13 cellular contexts compared by ENCODE assay signal in the genomic region with DNA sequence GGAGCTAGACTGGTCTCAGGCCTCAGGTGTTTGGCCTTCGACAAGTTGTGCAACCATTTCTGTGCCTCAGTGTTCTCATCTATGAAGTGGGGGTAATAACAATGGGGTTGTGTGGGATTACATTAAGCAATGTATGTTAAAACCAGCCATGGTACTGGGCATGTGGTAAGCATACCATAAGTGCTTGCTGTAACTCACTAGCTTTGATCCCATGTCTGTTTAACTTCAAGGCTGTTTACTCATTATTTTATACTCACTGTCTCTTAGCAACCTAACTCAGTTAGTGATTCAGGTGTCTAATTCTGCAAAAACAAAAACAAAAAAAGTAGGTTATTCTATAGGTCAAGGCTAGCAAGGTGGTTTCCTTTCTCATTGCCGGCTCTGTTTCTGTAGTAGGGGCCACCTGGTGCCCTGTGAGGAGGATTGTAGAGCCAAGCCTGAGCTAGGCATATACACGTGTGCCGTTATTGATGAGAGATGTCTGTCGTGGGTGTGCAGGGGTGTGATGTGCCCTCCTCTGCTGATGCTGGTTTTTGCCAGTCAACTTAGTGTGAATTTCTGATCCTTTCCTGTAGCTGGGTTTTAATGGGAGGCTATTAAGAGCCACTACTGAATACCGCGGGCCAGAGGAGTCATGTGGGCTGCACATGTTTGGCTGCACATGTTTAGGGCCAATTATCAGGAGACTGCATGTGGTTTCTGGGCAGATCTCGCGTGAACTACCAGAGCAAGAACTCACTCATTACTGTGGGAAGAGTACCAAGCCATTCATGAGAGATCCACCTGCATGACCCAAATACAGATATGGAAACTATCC. TPM values are rescaled to one million over a fixed set of nuclear protein-coding genes. Genes with fewer than 3 reads are reported as not detected.
A peak's percentile ranks its signal among the peaks of the same experiment; 100 is the strongest.
DNase-seq lines count a peak whose midpoint lies in the region; ATAC-seq and TF ChIP-seq lines count a peak whose summit lies in the region.
"Had no signal": no experiment of that assay in that cellular context is flagged by ENCODE, and none has a peak within 500 bp of the region (broad histone marks: within the 10 kb centered on the region; RNA-seq: fewer than 3 reads in every experiment).

No MANE protein-coding gene starts in this region.

- TF ChIP-seq POLR2A in gastroesophageal sphincter (IDR thresholded peaks at IDR 0.05) (no peak), stomach (IDR thresholded peaks at IDR 0.05) (no peak)

- H3K27me3 ChIP-seq in gastroesophageal sphincter (no peaks in the 10 kb centered on the region), stomach (no peaks in the 10 kb centered on the region)

- no peak overlapping the region for H3K4me3 Mint-ChIP-seq in T-cell

- no peaks in the 10 kb centered on the region for H3K9me3 Mint-ChIP-seq in T-cell

- ATAC-seq in T-cell (replicated peaks in 1 of 4) (peak; percentile 11 to 80 (median 55)), gastroesophageal sphincter (no peak), HG02642 (IDR thresholded peaks at IDR 0.05; ENCODE audit: poor library complexity, unreplicated experiment) (no peak)

- WGBS in gastroesophageal sphincter (ENCODE audit: low coverage in 1 of 2), 2 donors, result 82 to 100% methylated on average over 1 to 4 of the region's 9 CpGs
- 78 to 89% (median 86%) methylated on average over 9 of the region's 9 CpGs for whole genome bisulfite sequencing in stomach, 5 donors

- DNase-seq in activated CD4-positive, alpha-beta T cell treated with anti-CD3 and anti-CD28 coated beads, Interleukin-2, amount 50 U/mL, for 1 hour, result peak; percentile 23
- no peak for DNase-seq in activated CD4-positive, alpha-beta T cell treated with anti-CD3 and anti-CD28 coated beads for 1 hour
- DNase-seq in T-cell (peak in 21 of 34 experiments; percentile 5 to 45 (median 15)), stomach (no peak), KG1 (lab: John Stamatoyannopoulos, UW) (no peak), AG08396 (ENCODE audit: low spot score) (no peak)
- DNase-seq: activated CD4-positive, alpha-beta T cell treated with anti-CD3 and anti-CD28 coated beads for 4 hours; amniotic stem cell; NCI-H1694 treated with DMSO at 0.1 percent for 48 hours had no signal

- no peak for TF ChIP-seq CTCF in gastroesophageal sphincter (IDR thresholded peaks at IDR 0.05)
- TF ChIP-seq CTCF in stomach (IDR thresholded peaks at IDR 0.05), result no peak

- no peaks in the 10 kb centered on the region for H3K27me3 Mint-ChIP-seq in T-cell

- peaks cover 34 to 46% (median 41%) of the 10 kb centered on the region in 3 donors for H3K4me1 Mint-ChIP-seq in T-cell

- TF ChIP-seq EP300 in gastroesophageal sphincter (IDR thresholded peaks at IDR 0.05) (no peak), stomach (IDR thresholded peaks at IDR 0.05) (no peak)

- peak overlapping the region; percentile 75 to 78 for H3K27ac Mint-ChIP-seq in T-cell

- H3K4me1 ChIP-seq in gastroesophageal sphincter (peaks cover 15 to 87% (median 36%) of the 10 kb centered on the region in 3 donors), stomach (peaks cover 19 to 67% (median 42%) of the 10 kb centered on the region in 4 donors)

- no peaks in the 10 kb centered on the region for H3K36me3 ChIP-seq in gastroesophageal sphincter
- H3K36me3 ChIP-seq in stomach, result no peaks in the 10 kb centered on the region

- H3K4me3 ChIP-seq in gastroesophageal sphincter (no peak overlapping the region), stomach (no peak overlapping the region)
- H3K4me3 ChIP-seq: PC-9 had no signal

- peaks cover 7% of the 10 kb centered on the region for H3K36me3 Mint-ChIP-seq in T-cell

- intact Hi-C loops in stomach (cut with DNase I; ENCODE audit: low total_unique reads), result no loop called here

- H3K27ac ChIP-seq in gastroesophageal sphincter (peak overlapping the region; percentile 85 to 95 (median 88)), stomach (peak overlapping the region in 4 of 5 donors; percentile 26 to 69 (median 68))
- H3K27ac ChIP-seq: epithelial cell of prostate had no signal

- H3K9me3 ChIP-seq in gastroesophageal sphincter (no peaks in the 10 kb centered on the region), stomach (no peaks in the 10 kb centered on the region)

- CTCF ChIA-PET in T-cell (lab: Charles Lee), result interaction anchor here (0.6 to 1.7 kb wide), 2 partner anchors 12 to 78 kb away, joined by 3 to 4 read pairs; no protein-coding TSS in a partner anchor

- POLR2A ChIA-PET in T-cell (lab: Charles Lee), result no interaction called here

RNA-seq across cellular contexts. Expression of a gene that starts 56.2 kb away (rescaled TPM):
- 10 to 100 TPM in 1 of 5 donors, 1 to 10 TPM in 4; 2.7 to 16.2 (median 4.2) TPM for total RNA-seq in T-cell
- 10 to 100 TPM; 12.4 to 36.2 (median 20.4) TPM for total RNA-seq in gastroesophageal sphincter
- total RNA-seq in stomach, result 100 to 1,000 TPM in 1 of 5 donors, 10 to 100 TPM in 4; 14.0 to 134 (median 21.4) TPM
- polyA plus RNA-seq in stomach, result 10 to 100 TPM; 14.8 to 23.5 (median 17.4) TPM

Comparison
In these comparisons a context has a peak if more than half of its experiments do, and no peak if none do; other contexts are left out.
1. DNase-seq: peak in activated CD4-positive, alpha-beta T cell treated with anti-CD3 and anti-CD28 coated beads, Interleukin-2, amount 50 U/mL, for 1 hour (single experiment) and T-cell (21 of 34); none in activated CD4-positive, alpha-beta T cell treated with anti-CD3 and anti-CD28 coated beads for 1 hour (single experiment), stomach (single experiment), KG1 (single experiment) and AG08396 (single experiment).
2. ATAC-seq: peak in T-cell (4 of 4); none in gastroesophageal sphincter (single experiment) and HG02642 (single experiment).